In genomic region chr14:52068741-52069616, GRCh38 we compare ENCODE assay signal across 7 cellular contexts. TPM values are rescaled to one million over a fixed set of nuclear protein-coding genes. Genes with fewer than 3 reads are reported as not detected.
DNase-seq lines count a peak whose midpoint lies in the region; ATAC-seq and TF ChIP-seq lines count a peak whose summit lies in the region.

TSS of gene NID2 (minus strand) at chr14:52069059. CDS start at chr14:52068994, 65 bp downstream.

- H4K12ac ChIP-seq in trophoblast cell (ENCODE audit: low read depth, low read length), result no peak within 1 kb of the TSS

- no CpG with 5 or more reads among the region's 75 CpGs for WGBS in trophoblast cell (ENCODE audit: extremely low coverage, insufficient coverage, insufficient read length)
- WGBS in aorta, 2 donors, result 0% methylated on average over 73 to 75 of the region's 75 CpGs

- H2BK120ac ChIP-seq in trophoblast cell (ENCODE audit: insufficient read depth, low read length, poor library complexity), result no peak within 1 kb of the TSS

- TF ChIP-seq CTCF in Panc1 (IDR thresholded peaks at IDR 0.05), result no peak

- peaks cover 9% of the 10 kb centered on the region for H3K79me1 ChIP-seq in trophoblast cell (ENCODE audit: low read length)

- CTCF ChIA-PET in Panc1 (lab: Charles Lee), result no interaction called here

- H2BK12ac ChIP-seq in trophoblast cell (ENCODE audit: low read length), result no peak within 1 kb of the TSS

- H3K4me2 ChIP-seq in trophoblast cell (ENCODE audit: low read length), result peak within 1 kb of the TSS; percentile 99

- H3K4me1 ChIP-seq in Panc1 (ENCODE audit: control insufficient read depth, insufficient read depth, low read length), result no peaks in the 10 kb centered on the region
- H3K4me1 ChIP-seq in trophoblast cell (ENCODE audit: control insufficient read depth in 1 of 2, insufficient read depth in 2 of 2, low read length in 2 of 2), result peaks cover 12 to 25% of the 10 kb centered on the region in 2 experiments
- H3K4me1 ChIP-seq in aorta (ENCODE audit: control insufficient read depth in 1 of 2, insufficient read depth in 2 of 2, low read length in 2 of 2), result no peaks in the 10 kb centered on the region

- H3K4me3 ChIP-seq in Panc1 (ENCODE audit: low read depth in 2 of 2, low read length in 2 of 2) (peak within 1 kb of the TSS; percentile 41 to 48), trophoblast cell (ENCODE audit: low read depth, low read length) (peak within 1 kb of the TSS; percentile 69), aorta (ENCODE audit: low read length in 2 of 2) (peak within 1 kb of the TSS; percentile 39 to 77)

- H4K91ac ChIP-seq in trophoblast cell (ENCODE audit: low read depth, low read length), result no peak within 1 kb of the TSS

- POLR2A ChIA-PET in Panc1 (lab: Charles Lee), result no interaction called here

- DNase-seq in Panc1 (ENCODE audit: low read depth, low spot score), result no peak
- peak in 40 of 56 donors; percentile 11 to 72 (median 45) for DNase-seq in amygdala (lab: John Stamatoyannopoulos, UW)
- peak; percentile 94 for DNase-seq in left ventricle myocardium superior
- DNase-seq in trophoblast cell, result peak; percentile 48 to 71
- peak; percentile 90 to 94 for DNase-seq in aorta

- H3K23ac ChIP-seq in trophoblast cell (ENCODE audit: low read length), result no peak within 1 kb of the TSS

- peak within 1 kb of the TSS; percentile 8 for H3K9ac ChIP-seq in trophoblast cell (ENCODE audit: low read length)

- ATAC-seq in GM18511 (IDR thresholded peaks at IDR 0.05; ENCODE audit: unreplicated experiment) (peak; percentile 53), Panc1 (peak; percentile 71), left ventricle myocardium superior (peak; percentile 93), aorta (ENCODE audit: low FRiP score) (peak; percentile 94), GM21825 (IDR thresholded peaks at IDR 0.05; ENCODE audit: unreplicated experiment) (no peak)

- H4K8ac ChIP-seq in trophoblast cell (ENCODE audit: low read depth, low read length), result peak within 1 kb of the TSS; percentile 54

- H3K27me3 ChIP-seq in Panc1 (ENCODE audit: control insufficient read depth, insufficient read depth, low read length) (peaks cover 15% of the 10 kb centered on the region), trophoblast cell (ENCODE audit: insufficient read depth, low read length) (peaks cover 3% of the 10 kb centered on the region), aorta (ENCODE audit: control insufficient read depth in 1 of 2, insufficient read depth in 2 of 2, low read length in 1 of 2) (no peaks in the 10 kb centered on the region)

- H3K79me2 ChIP-seq in trophoblast cell (ENCODE audit: control insufficient read depth, insufficient read depth, low read length, poor library complexity), result no peaks in the 10 kb centered on the region

- H2BK5ac ChIP-seq in trophoblast cell (ENCODE audit: low read depth, low read length, poor library complexity), result no peak within 1 kb of the TSS

- no TSS peak for BruUV-seq in Panc1 (replicated peaks; lab: Mats Ljungman, UMichigan)

- H3K36me3 ChIP-seq in Panc1 (ENCODE audit: control insufficient read depth, insufficient read depth, low read length) (no peaks in the 10 kb centered on the region; the same call in 1 of the 2 replicates), trophoblast cell (ENCODE audit: control insufficient read depth in 1 of 2, insufficient read depth in 2 of 2, low read length in 2 of 2) (no peaks in the 10 kb centered on the region), aorta (ENCODE audit: control insufficient read depth in 1 of 2, insufficient read depth in 2 of 2, low read length in 1 of 2) (no peaks in the 10 kb centered on the region)

- peak within 1 kb of the TSS; percentile 78 for H2AFZ ChIP-seq in trophoblast cell (ENCODE audit: insufficient read depth, low read length, poor library complexity)

- no peak within 1 kb of the TSS for H3K4ac ChIP-seq in trophoblast cell (ENCODE audit: low read depth, low read length)

- H2AK5ac ChIP-seq in trophoblast cell (ENCODE audit: low read length), result no peak within 1 kb of the TSS

- H3K27ac ChIP-seq in Panc1 (ENCODE audit: low read length), result no peak within 1 kb of the TSS
- H3K27ac ChIP-seq in trophoblast cell (ENCODE audit: low read depth, low read length), result no peak within 1 kb of the TSS
- peak within 1 kb of the TSS in 1 of 2 donors; percentile 76 for H3K27ac ChIP-seq in aorta (ENCODE audit: low read depth in 1 of 2, low read length in 2 of 2)

- H3K9me3 ChIP-seq in Panc1 (ENCODE audit: control insufficient read depth, insufficient read depth, low read depth, low read length) (no peaks in the 10 kb centered on the region), trophoblast cell (ENCODE audit: insufficient read depth, low read depth, low read length) (no peaks in the 10 kb centered on the region), aorta (ENCODE audit: control insufficient read depth, low read length) (no peaks in the 10 kb centered on the region)

- intact Hi-C loops in Panc1 (cut with micrococcal nuclease; ENCODE audit: unreplicated experiment) (no loop called here), left ventricle myocardium superior (cut with micrococcal nuclease) (no loop called here), aorta (cut with DNase I) (no loop called here)

- in situ Hi-C loops in Panc1 (cut with HindIII; ENCODE audit: low pct_unique_long_range_greater_than_20kb, low sequenced_read_pairs), result no loop called here

- H3K18ac ChIP-seq in trophoblast cell (ENCODE audit: low read length), result peak within 1 kb of the TSS; percentile 25

- peak within 1 kb of the TSS; percentile 49 for H3K14ac ChIP-seq in trophoblast cell (ENCODE audit: low read length)

RNA-seq across cellular contexts. Expression of gene NID2, which starts in this region (rescaled TPM):
- total RNA-seq in Panc1 (2021; ENCODE audit: unreplicated experiment) (0.36 TPM), left ventricle myocardium superior (41.3 TPM), aorta (10 to 100 TPM; 22.1 to 56.6 TPM)
- polyA plus RNA-seq in Panc1 (2012; ENCODE audit: insufficient read length), result not detected
- 15.5 and 16.5 TPM in 2 replicates for polyA plus RNA-seq in trophoblast cell (2013)
- polyA plus RNA-seq in aorta, result 10 to 100 TPM in 1 of 2 donors, 1 to 10 TPM in 1; 2.8 to 30.9 TPM

Comparison
In these comparisons a context has a peak if more than half of its experiments do, and no peak if none do; other contexts are left out.
1. RNA of gene NID2 (total RNA-seq): 22.1 to 56.6 TPM in aorta and 41.3 TPM in left ventricle myocardium superior (single experiment); 0.36 TPM in Panc1 (single experiment); every median in the first group is over 10 times any median in the second.
2. Peak in ATAC-seq and H3K4me3 ChIP-seq in Panc1; RNA of the gene not detected or under 1 TPM.
3. Peak in every context shown above with its lines, with median percentiles within 50 percentile points of each other: H3K4me3 ChIP-seq.